Comparison of ENCODE assay signal across 8 cellular contexts in the genomic region with DNA sequence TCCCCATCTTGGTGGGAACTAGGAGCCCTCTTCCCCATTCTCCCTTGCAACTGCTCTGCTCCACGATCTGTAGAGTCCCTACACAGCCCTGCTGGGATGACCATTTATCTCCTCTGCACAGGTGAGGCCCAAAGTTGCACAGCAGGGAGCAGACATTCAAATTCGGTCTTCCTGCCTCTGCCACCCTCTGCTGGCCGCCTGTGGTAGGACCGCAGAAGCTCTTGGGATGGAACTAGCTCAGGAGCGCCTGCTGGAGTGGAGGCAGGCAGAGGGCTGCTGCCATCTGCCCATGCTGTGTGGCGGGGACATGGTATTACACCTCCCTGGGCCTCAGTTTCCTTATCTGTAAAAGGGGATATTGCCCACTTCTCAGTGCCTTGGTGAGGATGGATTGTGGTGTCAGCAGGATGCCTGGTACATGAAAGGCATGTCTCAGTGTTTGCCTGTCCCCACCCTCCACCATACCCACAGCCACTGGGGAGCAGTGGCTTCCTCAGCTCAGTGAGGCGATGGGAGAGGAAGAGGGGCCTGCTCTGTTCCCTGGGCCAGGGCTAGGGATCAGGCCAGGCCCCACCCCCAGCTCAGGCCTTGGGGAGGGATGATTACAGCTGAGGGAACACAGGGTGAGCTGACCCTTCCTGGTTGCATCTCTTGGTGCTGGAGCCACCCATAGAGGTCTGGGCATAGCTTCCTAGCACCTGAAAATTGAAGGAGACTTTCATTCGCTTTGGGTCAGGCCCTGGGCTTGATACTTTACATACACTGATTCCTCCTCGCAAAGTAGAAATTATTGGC. TPM values are rescaled to one million over a fixed set of nuclear protein-coding genes. Genes with fewer than 3 reads are reported as not detected.
DNase-seq lines count a peak whose midpoint lies in the region; TF ChIP-seq lines count a peak whose summit lies in the region.

No MANE protein-coding gene starts in this region.

- no CpG with 5 or more reads among the region's 9 CpGs for WGBS in H9 (ENCODE audit: extremely low coverage, insufficient read length, low lambda C conversion rate)

- no peak overlapping the region for H2AK5ac ChIP-seq in H9 (ENCODE audit: insufficient read length, low read length)

- no peak overlapping the region for H3T11ph ChIP-seq in H9 (ENCODE audit: low read length)

- H3K4me3 ChIP-seq in uterus, result no peak overlapping the region

- TF ChIP-seq POLR2A in uterus (IDR thresholded peaks at IDR 0.05), result no peak

- H3K4me2 ChIP-seq in H9 (ENCODE audit: insufficient read depth, insufficient read length, low read length), result no peak overlapping the region

- H3K4ac ChIP-seq in H9 (ENCODE audit: low read depth, low read length), result no peak overlapping the region

- H3K36me3 Mint-ChIP-seq in H9 (ENCODE audit: insufficient read depth in 1 of 3, low read depth in 3 of 3) (no peaks in the 10 kb centered on the region; a peak in 2 of 7 replicates), glutamatergic neuron (ENCODE audit: unreplicated experiment) (peaks cover 4% of the 10 kb centered on the region)
- no peaks in the 10 kb centered on the region for H3K36me3 Mint-ChIP-seq in activated naive CD4-positive, alpha-beta T cell treated with anti-CD3 and anti-CD28 coated beads, Interleukin-2, amount 10 ng/mL, durations not matched to agents 7 days and 5 days

- H3K27me3 ChIP-seq in H9 (ENCODE audit: insufficient read depth, low read length), result no peaks in the 10 kb centered on the region
- no peaks in the 10 kb centered on the region for H3K27me3 ChIP-seq in uterus

- H4K91ac ChIP-seq in H9 (ENCODE audit: insufficient read length, low read depth, low read length), result no peak overlapping the region

- H3K4me1 Mint-ChIP-seq in H9 (peaks cover 6 to 16% of the 10 kb centered on the region in 2 experiments), glutamatergic neuron (ENCODE audit: low read depth, unreplicated experiment) (no peaks in the 10 kb centered on the region)
- H3K4me1 Mint-ChIP-seq in activated naive CD4-positive, alpha-beta T cell treated with anti-CD3 and anti-CD28 coated beads, Interleukin-2, amount 10 ng/mL, durations not matched to agents 7 days and 5 days, result peaks cover 6% of the 10 kb centered on the region

- no peak overlapping the region for H2AFZ ChIP-seq in H9 (ENCODE audit: low read length)

- H2BK20ac ChIP-seq in H9 (ENCODE audit: low read depth, low read length, poor library complexity, severe bottlenecking), result no peak overlapping the region

- H3K27ac Mint-ChIP-seq in H9, result peak overlapping the region in 2 of 3 experiments; percentile 59 to 81; a peak in 3 of 7 replicates
- H3K27ac Mint-ChIP-seq in activated naive CD4-positive, alpha-beta T cell treated with anti-CD3 and anti-CD28 coated beads, Interleukin-2, amount 10 ng/mL, durations not matched to agents 7 days and 5 days, result peak overlapping the region; percentile 64
- no peak overlapping the region for H3K27ac Mint-ChIP-seq in glutamatergic neuron (ENCODE audit: unreplicated experiment)

- no peak overlapping the region for H3K14ac ChIP-seq in H9 (ENCODE audit: insufficient read depth, low read length)

- H4K20me1 ChIP-seq in H9 (ENCODE audit: control insufficient read depth, insufficient read depth, insufficient read length), result no peaks in the 10 kb centered on the region

- H4K5ac ChIP-seq in H9 (ENCODE audit: insufficient read length, low read depth, low read length), result no peak overlapping the region

- no peak overlapping the region for H2BK120ac ChIP-seq in H9 (ENCODE audit: low read depth, low read length, poor library complexity, severe bottlenecking)

- H3K23ac ChIP-seq in H9 (ENCODE audit: insufficient read length, low read depth, low read length), result no peak overlapping the region

- peak; percentile 63 for DNase-seq in GDM1 (lab: John Stamatoyannopoulos, UW)
- peak; percentile 91 for DNase-seq in H9
- DNase-seq in NAMALWA (ENCODE audit: low spot score), result peak; percentile 84
- DNase-seq in SKM-1 (lab: John Stamatoyannopoulos, UW; ENCODE audit: unreplicated experiment), result peak; percentile 56
- DNase-seq in activated naive CD4-positive, alpha-beta T cell treated with anti-CD3 and anti-CD28 coated beads, Interleukin-2, amount 10 ng/mL, durations not matched to agents 7 days and 5 days, result peak; percentile 90
- peak; percentile 88 for DNase-seq in glutamatergic neuron
- DNase-seq in posterior cingulate gyrus, result peak; percentile 65 to 96 (median 83)
- DNase-seq in uterus, result peak; percentile 80 to 81

- H3K9me3 Mint-ChIP-seq in H9, result no peaks in the 10 kb centered on the region
- no peaks in the 10 kb centered on the region for H3K9me3 Mint-ChIP-seq in activated naive CD4-positive, alpha-beta T cell treated with anti-CD3 and anti-CD28 coated beads, Interleukin-2, amount 10 ng/mL, durations not matched to agents 7 days and 5 days
- peaks cover 6% of the 10 kb centered on the region for H3K9me3 Mint-ChIP-seq in glutamatergic neuron (ENCODE audit: unreplicated experiment)

- H2BK12ac ChIP-seq in H9 (ENCODE audit: insufficient read length, low read depth, low read length), result no peak overlapping the region

- CTCF ChIA-PET in activated naive CD4-positive, alpha-beta T cell treated with anti-CD3 and anti-CD28 coated beads, Interleukin-2, amount 10 ng/mL, durations not matched to agents 7 days and 5 days (lab: Charles Lee), result interaction anchor here (0.6 to 7.5 kb wide), 34 partner anchors 9 to 568 kb away, joined by 3 to 152 read pairs (median 4); a partner anchor contains a TSS

- no peaks in the 10 kb centered on the region for H3K4me1 ChIP-seq in H9 (ENCODE audit: insufficient read depth, low read length)
- no peaks in the 10 kb centered on the region for H3K4me1 ChIP-seq in uterus

- H3K27me3 Mint-ChIP-seq in H9 (ENCODE audit: low read depth) (no peaks in the 10 kb centered on the region), glutamatergic neuron (ENCODE audit: unreplicated experiment) (no peaks in the 10 kb centered on the region)
- H3K27me3 Mint-ChIP-seq in activated naive CD4-positive, alpha-beta T cell treated with anti-CD3 and anti-CD28 coated beads, Interleukin-2, amount 10 ng/mL, durations not matched to agents 7 days and 5 days, result peaks cover 8% of the 10 kb centered on the region

- no peaks in the 10 kb centered on the region for H3K79me1 ChIP-seq in H9 (ENCODE audit: insufficient read depth, low read depth, low read length, poor library complexity, severe bottlenecking)

- no peaks in the 10 kb centered on the region for H3K36me3 ChIP-seq in uterus

- H3K18ac ChIP-seq in H9 (ENCODE audit: insufficient read length, low read depth, low read length), result no peak overlapping the region

- H4K8ac ChIP-seq in H9 (replicated peaks; ENCODE audit: insufficient read length, low read depth, low read length), result no peak overlapping the region

- no peak overlapping the region for H3K27ac ChIP-seq in H9 (ENCODE audit: insufficient read length, low read depth, low read length)
- H3K27ac ChIP-seq in uterus, result no peak overlapping the region

- TF ChIP-seq CTCF in H9 (conservative IDR thresholded peaks at IDR 0.05) (peak; percentile 97), glutamatergic neuron (IDR thresholded peaks at IDR 0.05; ENCODE audit: partially characterized antibody, unreplicated experiment) (peak; percentile 98), uterus (IDR thresholded peaks at IDR 0.05) (peak; percentile 90 to 98 (median 95))

- no peak overlapping the region for H2BK15ac ChIP-seq in H9 (ENCODE audit: low read depth, low read length)

- no peak overlapping the region for H2BK5ac ChIP-seq in H9 (ENCODE audit: insufficient read length, low read length)

- no peaks in the 10 kb centered on the region for H3K9me3 ChIP-seq in H9 (ENCODE audit: control insufficient read depth, low read depth, low read length)
- no peaks in the 10 kb centered on the region for H3K9me3 ChIP-seq in uterus

- H3K9ac ChIP-seq in H9 (ENCODE audit: extremely low read depth, insufficient read length, low read length), result no peak overlapping the region

- H3K79me2 ChIP-seq in H9 (ENCODE audit: insufficient read depth, low read length), result no peaks in the 10 kb centered on the region

- intact Hi-C loops in posterior cingulate gyrus (cut with DNase I), result loop anchor here (1.0 kb wide), 1 partner anchor 44 kb away; no protein-coding TSS in a partner anchor
- intact Hi-C loops in uterus (cut with DNase I; ENCODE audit: low total_unique reads), result loop anchor here (5.0 kb wide), 1 partner anchor 44 kb away; no protein-coding TSS in a partner anchor

- H3K56ac ChIP-seq in H9 (ENCODE audit: insufficient read length, low read depth, low read length), result no peak overlapping the region

- H3K4me3 Mint-ChIP-seq in H9 (no peak overlapping the region), glutamatergic neuron (ENCODE audit: unreplicated experiment) (no peak overlapping the region)
- no peak overlapping the region for H3K4me3 Mint-ChIP-seq in activated naive CD4-positive, alpha-beta T cell treated with anti-CD3 and anti-CD28 coated beads, Interleukin-2, amount 10 ng/mL, durations not matched to agents 7 days and 5 days

- H3K23me2 ChIP-seq in H9 (ENCODE audit: insufficient read length, low read depth, low read length, poor library complexity, severe bottlenecking), result no peaks in the 10 kb centered on the region

RNA-seq across cellular contexts. Expression of a gene that starts 11.3 kb away (rescaled TPM):
- total RNA-seq in H9 (2021), result 0.86 TPM in 1 of 2 replicates, not detected in the other
- not detected for total RNA-seq in glutamatergic neuron (ENCODE audit: unreplicated experiment)
- 1 to 10 TPM in 2 of 4 donors, not detected in 2; 1.0 to 2.1 TPM for total RNA-seq in uterus

RNA-seq across cellular contexts. Expression of a gene that starts 24.6 kb away (rescaled TPM):
- total RNA-seq in H9 (2021) (16.7 and 17.1 TPM in 2 replicates), glutamatergic neuron (ENCODE audit: unreplicated experiment) (45.0 TPM), uterus (10 to 100 TPM in 2 of 4 donors, 1 to 10 TPM in 2; 1.8 to 16.6 (median 8.0) TPM)

RNA-seq across cellular contexts. Expression of a gene that starts 36.7 kb away (rescaled TPM):
- total RNA-seq in H9 (2021), result 1.6 and 2.2 TPM in 2 replicates
- total RNA-seq in glutamatergic neuron (ENCODE audit: unreplicated experiment), result 11.6 TPM
- 10 to 100 TPM in 1 of 4 donors, 1 to 10 TPM in 3; 2.0 to 18.2 (median 6.6) TPM for total RNA-seq in uterus

RNA-seq across cellular contexts. Expression of a gene that starts 57.1 kb away (rescaled TPM):
- total RNA-seq in H9 (2021) (not detected in 2 replicates), glutamatergic neuron (ENCODE audit: unreplicated experiment) (not detected), uterus (under 1 TPM in 1 of 4 donors, not detected in 3; under 0.01 TPM)
